In genomic region chr1:32107742-32108661, GRCh38 we compare ENCODE assay signal across 8 cellular contexts. TPM values are rescaled to one million over a fixed set of nuclear protein-coding genes. Genes with fewer than 3 reads are reported as not detected.
A peak's percentile ranks its signal among the peaks of the same experiment; 100 is the strongest.
DNase-seq lines count a peak whose midpoint lies in the region; ATAC-seq and TF ChIP-seq lines count a peak whose summit lies in the region.

KPNA6 (plus strand) TSS chr1:32108056; CDS start chr1:32108131, 75 bp downstream.

- H3K4me1 Mint-ChIP-seq in activated naive CD8-positive, alpha-beta T cell treated with anti-CD3 and anti-CD28 coated beads for 36 hours: peaks cover 34% of the 10 kb centered on the region
- H3K4me1 Mint-ChIP-seq in osteocyte (ENCODE audit: unreplicated experiment): peaks cover 27% of the 10 kb centered on the region

- H3K27ac Mint-ChIP-seq in activated naive CD8-positive, alpha-beta T cell treated with anti-CD3 and anti-CD28 coated beads for 36 hours: peak within 1 kb of the TSS; percentile 97
- peak within 1 kb of the TSS; percentile 99 for H3K27ac Mint-ChIP-seq in osteocyte (ENCODE audit: unreplicated experiment)

- peak; percentile 61 for ATAC-seq in HG02588 (IDR thresholded peaks at IDR 0.05; ENCODE audit: unreplicated experiment)
- peak; percentile 80 for ATAC-seq in thoracic aorta (ENCODE audit: insufficient number of reproducible peaks, low FRiP score, low read depth)

- peaks cover 15% of the 10 kb centered on the region for H3F3A ChIP-seq in SU-DHL-6 (ENCODE audit: insufficient read depth)

- H3K36me3 ChIP-seq in SU-DHL-6 (ENCODE audit: low read length) (no peaks in the 10 kb centered on the region), thoracic aorta (no peaks in the 10 kb centered on the region)

- peaks cover 51% of the 10 kb centered on the region for H3K79me2 ChIP-seq in SU-DHL-6 (ENCODE audit: insufficient read depth, low read length)

- no peaks in the 10 kb centered on the region for H3K9me3 ChIP-seq in SU-DHL-6 (ENCODE audit: insufficient read depth, low read length)
- no peaks in the 10 kb centered on the region for H3K9me3 ChIP-seq in thoracic aorta

- H3K4me1 ChIP-seq in thoracic aorta (ENCODE audit: control insufficient read depth in 1 of 2, low read depth in 2 of 2): peaks cover 12 to 47% of the 10 kb centered on the region in 2 donors

- H4K20me1 ChIP-seq in SU-DHL-6 (ENCODE audit: low read depth, low read length): 0 out of 2 replicates have a peak, but pooled peaks cover 4% of the 10 kb centered on the region

- H3K27ac ChIP-seq in SU-DHL-6 (ENCODE audit: low read depth, low read length): peak within 1 kb of the TSS; percentile 71
- H3K27ac ChIP-seq in thoracic aorta: peak within 1 kb of the TSS; percentile 76 to 91

- H3K27me3 Mint-ChIP-seq in activated naive CD8-positive, alpha-beta T cell treated with anti-CD3 and anti-CD28 coated beads for 36 hours: no peaks in the 10 kb centered on the region
- H3K27me3 Mint-ChIP-seq in osteocyte (ENCODE audit: unreplicated experiment): no peaks in the 10 kb centered on the region

- no peak for TF ChIP-seq CTCF in SU-DHL-6 (IDR thresholded peaks at IDR 0.05; ENCODE audit: insufficient read depth, low read length, poor library complexity, severe bottlenecking)
- no peak for TF ChIP-seq CTCF in osteocyte (IDR thresholded peaks at IDR 0.05)
- TF ChIP-seq CTCF in thoracic aorta (IDR thresholded peaks at IDR 0.05): no peak

- no peaks in the 10 kb centered on the region for H3K27me3 ChIP-seq in SU-DHL-6 (ENCODE audit: low read length)
- no peaks in the 10 kb centered on the region for H3K27me3 ChIP-seq in thoracic aorta (replicated peaks; ENCODE audit: insufficient read depth)

- peaks cover 11% of the 10 kb centered on the region for H3K36me3 Mint-ChIP-seq in activated naive CD8-positive, alpha-beta T cell treated with anti-CD3 and anti-CD28 coated beads for 36 hours
- H3K36me3 Mint-ChIP-seq in osteocyte (ENCODE audit: unreplicated experiment): no peaks in the 10 kb centered on the region

- intact Hi-C loops in head of caudate nucleus (cut with DNase I): no loop called here

- peak within 1 kb of the TSS; percentile 83 for H3K9ac ChIP-seq in SU-DHL-6 (ENCODE audit: low read length)

- DNase-seq in GM03348 (ENCODE audit: low spot score): peak; percentile 86
- DNase-seq in NCI-H1417 (lab: John Stamatoyannopoulos, UW): peak; percentile 93 to 97 (median 94)
- peak; percentile 88 for DNase-seq in activated naive CD8-positive, alpha-beta T cell treated with anti-CD3 and anti-CD28 coated beads for 36 hours
- DNase-seq in head of caudate nucleus: peak; percentile 77 to 98 (median 92)
- peak; percentile 95 for DNase-seq in osteocyte (ENCODE audit: extremely low spot score, unreplicated experiment)
- peak; percentile 68 for DNase-seq in thoracic aorta (ENCODE audit: low spot score)

- peak within 1 kb of the TSS; percentile 83 for H3K4me3 ChIP-seq in SU-DHL-6 (ENCODE audit: insufficient read depth, low read length, poor library complexity, severe bottlenecking)
- H3K4me3 ChIP-seq in thoracic aorta: peak within 1 kb of the TSS; percentile 91

- H3K9me3 Mint-ChIP-seq in activated naive CD8-positive, alpha-beta T cell treated with anti-CD3 and anti-CD28 coated beads for 36 hours: no peaks in the 10 kb centered on the region
- H3K9me3 Mint-ChIP-seq in osteocyte (ENCODE audit: unreplicated experiment): no peaks in the 10 kb centered on the region

- no peaks in the 10 kb centered on the region for H3K9me2 ChIP-seq in SU-DHL-6 (replicated peaks; ENCODE audit: insufficient read depth, low read length)

- H3K4me2 ChIP-seq in SU-DHL-6 (ENCODE audit: low read depth, low read length, poor library complexity, severe bottlenecking): peak within 1 kb of the TSS; percentile 91

- peak within 1 kb of the TSS; percentile 52 for H2AFZ ChIP-seq in SU-DHL-6 (ENCODE audit: low read depth, low read length, severe bottlenecking)

- peak within 1 kb of the TSS; percentile 99 for H3K4me3 Mint-ChIP-seq in activated naive CD8-positive, alpha-beta T cell treated with anti-CD3 and anti-CD28 coated beads for 36 hours
- H3K4me3 Mint-ChIP-seq in osteocyte (ENCODE audit: unreplicated experiment): peak within 1 kb of the TSS; percentile 99

RNA-seq across cellular contexts. Expression of gene KPNA6, which starts in this region (rescaled TPM):
- total RNA-seq in activated naive CD8-positive, alpha-beta T cell treated with anti-CD3 and anti-CD28 coated beads for 36 hours: 10 to 100 TPM; 85.3 to 88.3 TPM
- total RNA-seq in osteocyte: 75.3 and 78.2 TPM in 2 replicates
- 10 to 100 TPM; 30.6 to 53.3 TPM for total RNA-seq in thoracic aorta

Comparison
In these comparisons a context has a peak if more than half of its experiments do, and no peak if none do; other contexts are left out.
1. Peak in every context shown above with its lines: DNase-seq, ATAC-seq, H3K4me3 ChIP-seq and H3K27ac ChIP-seq.